ENCODE assay signal across 13 cellular contexts in the genomic region with DNA sequence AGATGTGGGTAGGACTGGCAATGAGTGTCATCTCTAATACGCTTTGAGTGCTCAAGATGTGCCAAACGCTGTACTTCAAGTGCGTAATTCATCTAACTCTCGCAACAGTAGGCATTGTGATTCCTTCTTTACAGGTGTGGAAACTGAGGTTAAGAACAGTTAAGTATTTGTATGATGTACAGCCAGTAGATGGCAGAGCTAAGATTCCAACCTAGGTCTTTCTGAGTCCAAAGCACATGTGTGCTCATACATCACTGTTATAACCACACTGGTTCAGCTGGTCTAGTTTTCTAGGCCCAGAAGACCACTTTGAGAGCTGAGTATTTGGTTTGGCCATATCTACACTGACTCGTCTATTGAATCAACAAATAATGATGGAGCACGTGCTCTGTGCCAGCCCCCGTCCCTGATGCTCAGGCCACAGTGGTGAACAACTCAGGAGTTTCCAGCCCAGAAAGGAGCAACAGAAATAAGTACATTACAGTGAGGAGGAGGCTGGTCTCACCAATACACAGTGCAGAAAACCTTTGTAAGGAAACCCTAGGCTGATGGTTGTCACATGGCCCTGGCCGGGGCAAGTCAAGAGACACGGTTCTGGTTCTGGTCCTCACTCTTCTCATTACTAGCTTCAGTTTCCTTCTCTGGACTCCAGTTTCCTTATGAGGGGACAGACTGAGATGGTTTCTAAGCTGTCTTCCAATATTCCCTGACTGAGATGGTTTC.
A peak's percentile ranks its signal among the peaks of the same experiment; 100 is the strongest.
DNase-seq lines count a peak whose midpoint lies in the region; ATAC-seq, FAIRE-seq and TF ChIP-seq lines count a peak whose summit lies in the region.
"Had no signal": no experiment of that assay in that cellular context is flagged by ENCODE, and none has a peak within 500 bp of the region (broad histone marks: within the 10 kb centered on the region; RNA-seq: fewer than 3 reads in every experiment).

No MANE protein-coding gene starts in this region.

- no peaks in the 10 kb centered on the region for H4K20me1 ChIP-seq in fibroblast of lung (ENCODE audit: control insufficient read depth, extremely low read depth, insufficient read depth, low read length)

- H3K4me2 ChIP-seq in A549 (no peak overlapping the region), fibroblast of lung (ENCODE audit: extremely low read depth, insufficient read depth, low read length) (no peak overlapping the region)

- H3K27me3 ChIP-seq in GM06990 (replicated peaks; ENCODE audit: control insufficient read depth, insufficient read depth, low read length) (no peaks in the 10 kb centered on the region), fibroblast of lung (ENCODE audit: control insufficient read depth, insufficient read depth, low read length) (no peaks in the 10 kb centered on the region)

- no peaks in the 10 kb centered on the region for H3K79me2 ChIP-seq in fibroblast of lung (ENCODE audit: control insufficient read depth, insufficient read depth, low read length)

- no peak overlapping the region for H3K9ac ChIP-seq in fibroblast of lung (ENCODE audit: insufficient read depth, low read length)

- H3K9me3 ChIP-seq in A549: no peaks in the 10 kb centered on the region
- H3K9me3 ChIP-seq in fibroblast of lung (ENCODE audit: control insufficient read depth, insufficient read depth, low read depth, low read length): no peaks in the 10 kb centered on the region

- CTCF ChIA-PET in A549 (lab: Yijun Ruan, JAX): interaction anchor here (0.6 to 16.3 kb wide), 8 partner anchors 10 to 371 kb away, joined by 3 to 245 read pairs (median 4); a partner anchor contains a TSS

- H3K27ac ChIP-seq in A549 (no peak overlapping the region), fibroblast of lung (ENCODE audit: insufficient read depth, low read length) (no peak overlapping the region)
- H3K27ac ChIP-seq: HL-60, SK-N-MC had no signal

- no peak overlapping the region for H2AFZ ChIP-seq in fibroblast of lung (ENCODE audit: low read length)

- no peak for TF ChIP-seq POLR2A in A549 (IDR thresholded peaks at IDR 0.05; ENCODE audit: low read length)

- DNase-seq in A549 (ENCODE audit: low read depth in 1 of 2, low spot score in 1 of 2) (no peak), GM06990 (ENCODE audit: extremely low read depth, insufficient read length) (no peak), RPMI8226 (peak; percentile 11), fibroblast of lung (ENCODE audit: low read depth in 2 of 2) (peak; percentile 18 to 22), NCI-H526 (lab: John Stamatoyannopoulos, UW) (no peak), anterior cingulate cortex (lab: John Stamatoyannopoulos, UW) (no peak)
- no peak for DNase-seq in activated T-cell treated with anti-CD3 and anti-CD28 coated beads, Interleukin-2, amount 50 U/mL, for 1 hour
- DNase-seq: NCI-H1048, NCI-H82 had no signal

- 67% methylated on average over 9 of the region's 9 CpGs for WGBS in A549 (ENCODE audit: missing lambda C conversion rate)

- TF ChIP-seq RAD21 in A549 (conservative IDR thresholded peaks at IDR 0.05 in 1 of 2, IDR thresholded peaks at IDR 0.05 in 1 of 2): 0 out of 5 replicates have a peak, but pooled peaks of 1 of the 2 experiments have one; percentile 9

- TF ChIP-seq EP300 in A549 (IDR thresholded peaks at IDR 0.05): no peak

- no peaks in the 10 kb centered on the region for H3K36me3 ChIP-seq in GM06990 (ENCODE audit: control insufficient read depth, insufficient read depth, low read length)
- no peaks in the 10 kb centered on the region for H3K36me3 ChIP-seq in fibroblast of lung (ENCODE audit: control insufficient read depth, insufficient read depth, low read length)

- POLR2A ChIA-PET in A549 (lab: Yijun Ruan, JAX): no interaction called here

- ATAC-seq in A549: peak in 1 of 2 experiments; percentile 59; a peak in 3 of 6 replicates
- no peak for ATAC-seq in HG03280 (IDR thresholded peaks at IDR 0.05; ENCODE audit: unreplicated experiment)
- ATAC-seq: sciatic nerve had no signal

- H3K4me1 ChIP-seq in A549 (no peaks in the 10 kb centered on the region), fibroblast of lung (ENCODE audit: control insufficient read depth, extremely low read depth, insufficient read depth, low read length) (no peaks in the 10 kb centered on the region)

- no peak for FAIRE-seq in A549 (lab: Jason Lieb, UNC)

- H3K4me3 ChIP-seq in A549 (no peak overlapping the region), GM06990 (replicated peaks; ENCODE audit: low read depth, low read length) (no peak overlapping the region), fibroblast of lung (replicated peaks in 1 of 4; ENCODE audit: control extremely low read depth in 1 of 4, insufficient read depth in 1 of 4, low read depth in 3 of 4, low read length in 4 of 4) (no peak overlapping the region)
- H3K4me3 ChIP-seq: SK-N-MC had no signal

- TF ChIP-seq CTCF in A549 (IDR thresholded peaks at IDR 0.05) (0 out of 3 replicates have a peak, but pooled peaks have one; percentile 16), GM06990 (IDR thresholded peaks at IDR 0.05; ENCODE audit: insufficient read depth, low read length, poor library complexity, severe bottlenecking) (peak; percentile 19), fibroblast of lung (conservative IDR thresholded peaks at IDR 0.05 in 1 of 2, IDR thresholded peaks at IDR 0.05 in 1 of 2; ENCODE audit: low read depth in 1 of 2, low read length in 2 of 2) (no peak)

TF ChIP-seq in A549, 52 proteins besides CTCF, POLR2A, EP300 and RAD21:
- TF ChIP-seq TP53 (CRISPR knock-in tag; IDR thresholded peaks at IDR 0.05): no peak
- TF ChIP-seq KDM5A (IDR thresholded peaks at IDR 0.05): no peak
- TF ChIP-seq KDM1A (IDR thresholded peaks at IDR 0.05; ENCODE audit: low read depth): no peak
- TF ChIP-seq ZC3H11A (IDR thresholded peaks at IDR 0.05): no peak
- no peak for TF ChIP-seq RCOR1 (IDR thresholded peaks at IDR 0.05; ENCODE audit: low read depth, low read length)
- TF ChIP-seq SMC3 (IDR thresholded peaks at IDR 0.05): no peak
- TF ChIP-seq, protein P1, sequence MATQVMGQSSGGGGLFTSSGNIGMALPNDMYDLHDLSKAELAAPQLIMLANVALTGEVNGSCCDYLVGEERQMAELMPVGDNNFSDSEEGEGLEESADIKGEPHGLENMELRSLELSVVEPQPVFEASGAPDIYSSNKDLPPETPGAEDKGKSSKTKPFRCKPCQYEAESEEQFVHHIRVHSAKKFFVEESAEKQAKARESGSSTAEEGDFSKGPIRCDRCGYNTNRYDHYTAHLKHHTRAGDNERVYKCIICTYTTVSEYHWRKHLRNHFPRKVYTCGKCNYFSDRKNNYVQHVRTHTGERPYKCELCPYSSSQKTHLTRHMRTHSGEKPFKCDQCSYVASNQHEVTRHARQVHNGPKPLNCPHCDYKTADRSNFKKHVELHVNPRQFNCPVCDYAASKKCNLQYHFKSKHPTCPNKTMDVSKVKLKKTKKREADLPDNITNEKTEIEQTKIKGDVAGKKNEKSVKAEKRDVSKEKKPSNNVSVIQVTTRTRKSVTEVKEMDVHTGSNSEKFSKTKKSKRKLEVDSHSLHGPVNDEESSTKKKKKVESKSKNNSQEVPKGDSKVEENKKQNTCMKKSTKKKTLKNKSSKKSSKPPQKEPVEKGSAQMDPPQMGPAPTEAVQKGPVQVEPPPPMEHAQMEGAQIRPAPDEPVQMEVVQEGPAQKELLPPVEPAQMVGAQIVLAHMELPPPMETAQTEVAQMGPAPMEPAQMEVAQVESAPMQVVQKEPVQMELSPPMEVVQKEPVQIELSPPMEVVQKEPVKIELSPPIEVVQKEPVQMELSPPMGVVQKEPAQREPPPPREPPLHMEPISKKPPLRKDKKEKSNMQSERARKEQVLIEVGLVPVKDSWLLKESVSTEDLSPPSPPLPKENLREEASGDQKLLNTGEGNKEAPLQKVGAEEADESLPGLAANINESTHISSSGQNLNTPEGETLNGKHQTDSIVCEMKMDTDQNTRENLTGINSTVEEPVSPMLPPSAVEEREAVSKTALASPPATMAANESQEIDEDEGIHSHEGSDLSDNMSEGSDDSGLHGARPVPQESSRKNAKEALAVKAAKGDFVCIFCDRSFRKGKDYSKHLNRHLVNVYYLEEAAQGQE (IDR thresholded peaks at IDR 0.05): no peak
- no peak for TF ChIP-seq GATA3 (IDR thresholded peaks at IDR 0.05; ENCODE audit: borderline replicate concordance)
- no peak for TF ChIP-seq EHMT2 (IDR thresholded peaks at IDR 0.05; ENCODE audit: low read depth)
- TF ChIP-seq FOSB (CRISPR knock-in tag; IDR thresholded peaks at IDR 0.05): no peak

Comparison
In these comparisons a context has a peak if more than half of its experiments do, and no peak if none do; other contexts are left out.
1. DNase-seq: peak in RPMI8226 (single experiment) and fibroblast of lung (2 of 2); none in A549 (0 of 2), GM06990 (single experiment), activated T-cell treated with anti-CD3 and anti-CD28 coated beads, Interleukin-2, amount 50 U/mL, for 1 hour (single experiment), NCI-H526 (0 of 2) and anterior cingulate cortex (0 of 58).
2. CTCF ChIP-seq: peak in A549 (single experiment) and GM06990 (single experiment); none in fibroblast of lung (0 of 2).